10 cellular contexts compared by ENCODE assay signal in the genomic region with DNA sequence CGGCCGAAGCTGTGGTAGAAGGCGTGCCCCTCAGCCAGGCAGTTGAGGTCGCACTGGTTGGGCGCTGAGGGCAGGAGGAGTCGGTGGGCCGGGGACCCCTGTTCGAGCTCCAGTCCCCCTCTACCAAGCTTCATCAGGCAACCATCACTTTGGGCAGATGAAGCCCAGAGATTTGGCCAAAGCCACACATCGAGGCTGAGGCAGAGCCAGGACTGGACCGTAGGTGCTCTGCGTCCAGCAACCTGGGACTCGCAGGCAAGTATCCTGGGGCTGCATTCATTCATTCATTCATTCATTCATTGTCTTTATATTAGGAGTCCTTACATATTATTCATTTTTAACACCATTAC. TPM values are rescaled to one million over a fixed set of nuclear protein-coding genes. Genes with fewer than 3 reads are reported as not detected.
DNase-seq lines count a peak whose midpoint lies in the region; ATAC-seq and TF ChIP-seq lines count a peak whose summit lies in the region.
"Had no signal": no experiment of that assay in that cellular context is flagged by ENCODE, and none has a peak within 500 bp of the region (broad histone marks: within the 10 kb centered on the region; RNA-seq: fewer than 3 reads in every experiment).

No MANE protein-coding gene starts in this region.

- H3K9me3 ChIP-seq in heart left ventricle (peaks cover 0 to 6% (median 0%) of the 10 kb centered on the region in 12 donors), mesodermal cell (ENCODE audit: control insufficient read depth, low read length) (no peaks in the 10 kb centered on the region), uterus (no peaks in the 10 kb centered on the region)

- DNase-seq in heart left ventricle (no peak), left ventricle myocardium superior (no peak), choroid plexus epithelial cell (ENCODE audit: low read depth) (no peak), uterus (no peak), ecto neural progenitor cell (ENCODE audit: low spot score) (no peak)

- peak overlapping the region in 8 of 12 donors; percentile 1 to 90 (median 88) for H3K27ac ChIP-seq in heart left ventricle
- no peak overlapping the region for H3K27ac ChIP-seq in mesodermal cell (ENCODE audit: low read depth, low read length, severe bottlenecking)
- H3K27ac ChIP-seq in uterus = peak overlapping the region; percentile 84 to 89

- H3K36me3 ChIP-seq in heart left ventricle = peaks cover 0 to 13% (median 5%) of the 10 kb centered on the region in 9 donors
- no peaks in the 10 kb centered on the region for H3K36me3 ChIP-seq in mesodermal cell (ENCODE audit: control insufficient read depth, insufficient read depth, low read length)
- no peaks in the 10 kb centered on the region for H3K36me3 ChIP-seq in uterus

- H3K4me3 ChIP-seq in heart left ventricle (peak overlapping the region in 9 of 12 donors; percentile 4 to 59 (median 45)), choroid plexus epithelial cell (ENCODE audit: low read depth, low read length) (peak overlapping the region; percentile 38), mesodermal cell (ENCODE audit: extremely low read depth, insufficient read depth, low read length, poor library complexity, severe bottlenecking) (peak overlapping the region; percentile 37), uterus (peak overlapping the region in 1 of 2 donors; percentile 42)

- H3K4me1 ChIP-seq in heart left ventricle (peaks cover 0 to 60% (median 16%) of the 10 kb centered on the region in 12 donors), mesodermal cell (ENCODE audit: control insufficient read depth, insufficient read depth, low read length, poor library complexity, severe bottlenecking) (peaks cover 8% of the 10 kb centered on the region), uterus (no peaks in the 10 kb centered on the region)

- H3K27me3 ChIP-seq in heart left ventricle (peaks cover 0 to 26% (median 4%) of the 10 kb centered on the region in 9 donors), uterus (no peaks in the 10 kb centered on the region)

- ATAC-seq in heart left ventricle (no peak), left ventricle myocardium superior (no peak), HG02981 (IDR thresholded peaks at IDR 0.05; ENCODE audit: unreplicated experiment) (no peak), GM18858 (IDR thresholded peaks at IDR 0.05; ENCODE audit: unreplicated experiment) (no peak)

- intact Hi-C loops in heart left ventricle (cut with DNase I) (no loop called here), left ventricle myocardium superior (cut with micrococcal nuclease) (no loop called here), uterus (cut with DNase I; ENCODE audit: low total_unique reads) (no loop called here)

- WGBS in heart left ventricle, 4 donors = 40 to 43% (median 42%) methylated on average over 8 to 12 of the region's 12 CpGs
- WGBS in mesodermal cell (ENCODE audit: insufficient coverage in 2 of 2), 2 experiments = 22 to 36% methylated on average over 8 to 11 of the region's 12 CpGs

- no peak for TF ChIP-seq POLR2A in heart left ventricle (IDR thresholded peaks at IDR 0.05)
- no peak for TF ChIP-seq POLR2A in uterus (IDR thresholded peaks at IDR 0.05)

- TF ChIP-seq CTCF in heart left ventricle (IDR thresholded peaks at IDR 0.05) = no peak
- TF ChIP-seq CTCF in choroid plexus epithelial cell (conservative IDR thresholded peaks at IDR 0.05; ENCODE audit: low read depth, low read length) = no peak
- no peak for TF ChIP-seq CTCF in uterus (IDR thresholded peaks at IDR 0.05)

RNA-seq across cellular contexts. Expression of a gene that starts 4.3 kb away (rescaled TPM):
- total RNA-seq in heart left ventricle (10 to 100 TPM; 24.4 to 53.6 (median 33.9) TPM), left ventricle myocardium superior (20.5 TPM), uterus (10 to 100 TPM in 3 of 4 donors, 1 to 10 TPM in 1; 3.5 to 39.4 (median 12.6) TPM)
- 10 to 100 TPM; 20.8 to 25.5 TPM for polyA plus RNA-seq in heart left ventricle
- 2.0 TPM for polyA plus RNA-seq in mesodermal cell (2013, experiment 1 of 2)
- polyA plus RNA-seq in mesodermal cell (2013, experiment 2 of 2) = 3.1 TPM

RNA-seq across cellular contexts. Expression of a gene that starts 15.4 kb away (rescaled TPM):
- total RNA-seq in heart left ventricle = under 1 TPM in 1 of 9 donors, not detected in 8; 0.17 TPM
- polyA plus RNA-seq in heart left ventricle = under 1 TPM in 1 of 2 donors, not detected in 1; 0.30 TPM
- total RNA-seq in left ventricle myocardium superior = not detected
- not detected for polyA plus RNA-seq in mesodermal cell (2013, experiment 1 of 2)
- polyA plus RNA-seq in mesodermal cell (2013, experiment 2 of 2) = not detected
- 1 to 10 TPM in 1 of 4 donors, under 1 TPM in 1, not detected in 2; 0.21 to 2.7 TPM for total RNA-seq in uterus
- total RNA-seq: activated T-cell treated with anti-CD3 and anti-CD28 coated beads, Interleukin-2, amount 50 U/mL, for 4 hours had no signal
- polyA plus RNA-seq: BJ had no signal

RNA-seq across cellular contexts. Expression of a gene that starts 17.5 kb away (rescaled TPM):
- 1 to 10 TPM; 1.9 to 6.0 (median 3.5) TPM for total RNA-seq in heart left ventricle
- polyA plus RNA-seq in heart left ventricle = 1 to 10 TPM; 3.6 to 4.1 TPM
- total RNA-seq in left ventricle myocardium superior = 0.72 TPM
- 3.9 TPM for polyA plus RNA-seq in mesodermal cell (2013, experiment 1 of 2)
- polyA plus RNA-seq in mesodermal cell (2013, experiment 2 of 2) = 3.0 TPM
- total RNA-seq in uterus = 1 to 10 TPM in 1 of 4 donors, under 1 TPM in 2, not detected in 1; 0.76 to 3.0 (median 0.77) TPM

RNA-seq across cellular contexts. Expression of a gene that starts 18.3 kb away (rescaled TPM):
- 1 to 10 TPM in 6 of 9 donors, under 1 TPM in 3; 0.31 to 1.9 (median 1.7) TPM for total RNA-seq in heart left ventricle
- under 1 TPM; 0.83 to 0.91 TPM for polyA plus RNA-seq in heart left ventricle
- 2.8 TPM for total RNA-seq in left ventricle myocardium superior
- polyA plus RNA-seq in mesodermal cell (2013, experiment 1 of 2) = 10.1 TPM
- polyA plus RNA-seq in mesodermal cell (2013, experiment 2 of 2) = 10.3 TPM
- 1 to 10 TPM in 2 of 4 donors, under 1 TPM in 1, not detected in 1; under 0.01 to 6.4 (median 4.6) TPM for total RNA-seq in uterus

RNA-seq across cellular contexts. Expression of a gene that starts 29.5 kb away (rescaled TPM):
- total RNA-seq in heart left ventricle = 10 to 100 TPM in 8 of 9 donors, 1 to 10 TPM in 1; 9.4 to 29.2 (median 15.7) TPM
- 10 to 100 TPM; 27.6 to 27.8 TPM for polyA plus RNA-seq in heart left ventricle
- 16.2 TPM for total RNA-seq in left ventricle myocardium superior
- 27.0 TPM for polyA plus RNA-seq in mesodermal cell (2013, experiment 1 of 2)
- 19.3 TPM for polyA plus RNA-seq in mesodermal cell (2013, experiment 2 of 2)
- total RNA-seq in uterus = 10 to 100 TPM; 17.7 to 32.9 (median 28.9) TPM
